8 cellular contexts compared by ENCODE assay signal in the genomic region with DNA sequence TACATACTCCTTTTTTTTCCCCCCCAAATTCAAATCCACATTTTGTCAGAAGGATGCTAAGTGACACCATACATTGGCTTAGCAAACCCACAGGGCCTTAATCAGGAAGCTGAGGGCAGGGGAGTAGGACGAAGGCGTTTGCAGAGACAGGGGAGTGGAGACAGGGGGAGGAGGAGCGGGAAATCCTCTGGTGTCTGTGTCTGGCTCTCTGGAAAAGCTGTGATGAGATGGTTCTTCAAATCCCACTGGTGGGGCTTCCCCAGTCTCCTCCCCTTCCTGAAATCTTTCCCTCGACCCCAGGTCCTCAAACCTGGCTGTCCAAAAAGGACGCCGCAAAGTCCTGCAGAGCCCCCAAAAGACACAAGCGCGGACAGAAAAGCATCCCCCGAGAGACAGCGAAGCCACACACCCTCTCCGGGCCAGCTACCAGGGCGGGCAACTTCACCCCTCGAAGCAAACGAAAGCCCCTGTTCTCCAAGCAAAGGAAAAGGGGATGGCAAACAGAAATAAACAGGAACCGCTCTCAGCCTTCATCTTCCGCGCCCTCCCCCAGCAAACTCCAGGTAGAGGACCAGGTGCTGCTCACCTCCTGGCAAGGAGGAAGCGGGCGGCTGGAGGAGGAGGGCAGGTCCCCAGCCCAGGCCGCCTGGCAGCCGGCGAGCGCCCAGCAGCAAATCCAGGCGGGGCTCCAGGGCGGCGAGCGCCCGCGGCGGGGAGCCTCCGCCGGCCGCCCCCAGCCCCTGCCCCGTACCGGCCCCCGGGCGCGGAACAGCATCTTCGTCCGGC. TPM values are rescaled to one million over a fixed set of nuclear protein-coding genes. Genes with fewer than 3 reads are reported as not detected.
DNase-seq lines count a peak whose midpoint lies in the region; ATAC-seq and TF ChIP-seq lines count a peak whose summit lies in the region.

No MANE protein-coding gene starts in this region.

- H3K4me1 ChIP-seq in NT2/D1 (ENCODE audit: insufficient read depth, insufficient read length) (no peaks in the 10 kb centered on the region), iPS-20b (ENCODE audit: insufficient read depth, low read length) (peaks cover 2% of the 10 kb centered on the region; the same call in 1 of the 2 replicates), skeletal muscle satellite cell (ENCODE audit: control insufficient read depth, insufficient read depth, low read length) (peaks cover 8% of the 10 kb centered on the region)

- peak overlapping the region; percentile 93 for H3K4me2 ChIP-seq in skeletal muscle satellite cell (ENCODE audit: low read length)

- peak; percentile 30 for ATAC-seq in GM18520 (IDR thresholded peaks at IDR 0.05; ENCODE audit: unreplicated experiment)
- peak; percentile 55 for ATAC-seq in HG03045 (IDR thresholded peaks at IDR 0.05; ENCODE audit: unreplicated experiment)

- H3K27me3 ChIP-seq in NT2/D1 (ENCODE audit: insufficient read depth, insufficient read length) (peaks cover 19% of the 10 kb centered on the region), iPS-20b (ENCODE audit: insufficient read depth, low read length) (peaks cover 22% of the 10 kb centered on the region), skeletal muscle satellite cell (ENCODE audit: control insufficient read depth, insufficient read depth, low read length) (peaks cover 9% of the 10 kb centered on the region)

- in situ Hi-C loops in astrocyte of the cerebellum (cut with HindIII; ENCODE audit: low sequenced_read_pairs): no loop called here

- H3K9me3 ChIP-seq in NT2/D1 (ENCODE audit: insufficient read depth, low read length): no peaks in the 10 kb centered on the region
- H3K9me3 ChIP-seq in iPS-20b (ENCODE audit: insufficient read depth, low read depth, low read length): no peaks in the 10 kb centered on the region
- H3K9me3 ChIP-seq in skeletal muscle satellite cell (replicated peaks; ENCODE audit: low read length): no peaks in the 10 kb centered on the region

- TF ChIP-seq CTCF in AG10803 (conservative IDR thresholded peaks at IDR 0.05; ENCODE audit: low read length) (no peak), astrocyte of the cerebellum (IDR thresholded peaks at IDR 0.05; ENCODE audit: low read depth, low read length, missing control alignments) (no peak)

- H3K9ac ChIP-seq in NT2/D1 (ENCODE audit: insufficient read length, low read depth) (peak overlapping the region; percentile 71), iPS-20b (ENCODE audit: low read depth, low read length) (peak overlapping the region; percentile 56; the same call in 1 of the 2 replicates), skeletal muscle satellite cell (ENCODE audit: low read depth, low read length) (peak overlapping the region; percentile 18)

- H3K36me3 ChIP-seq in NT2/D1 (ENCODE audit: insufficient read depth, insufficient read length, low read length) (no peaks in the 10 kb centered on the region), iPS-20b (ENCODE audit: insufficient read depth, low read depth, low read length) (no peaks in the 10 kb centered on the region), skeletal muscle satellite cell (ENCODE audit: insufficient read depth, low read length) (no peaks in the 10 kb centered on the region)

- H3K27ac ChIP-seq in iPS-20b (ENCODE audit: low read length): no peak overlapping the region

- H3K4me3 ChIP-seq in AG10803 (ENCODE audit: low read length) (peak overlapping the region; percentile 63), NT2/D1 (ENCODE audit: insufficient read length, low read depth) (peak overlapping the region; percentile 51), astrocyte of the cerebellum (ENCODE audit: low read depth, low read length) (peak overlapping the region; percentile 51), iPS-20b (ENCODE audit: low read length) (peak overlapping the region; percentile 83), skeletal muscle satellite cell (ENCODE audit: low read length) (peak overlapping the region; percentile 69)

- DNase-seq in AG10803 (ENCODE audit: low read depth): no peak
- DNase-seq in NT2/D1 (ENCODE audit: low read depth, low spot score): no peak
- no peak for DNase-seq in astrocyte of the cerebellum (ENCODE audit: low read depth)
- no peak for DNase-seq in A172 (ENCODE audit: low spot score)

RNA-seq across cellular contexts. Expression of gene ELAPOR2, which starts 0.5 kb away (rescaled TPM):
- 0.25 and 1.3 TPM in 2 replicates for total RNA-seq in skeletal muscle satellite cell (2012; rRNA removed)
- total RNA-seq in A172 (2014; rRNA removed; shearing (Covaris generic)): 1.2 and 3.3 TPM in 2 replicates

Comparison
In these comparisons a context has a peak if more than half of its experiments do, and no peak if none do; other contexts are left out.
1. H3K9ac ChIP-seq: peak in every context shown above with its lines; median percentile 71 in NT2/D1; 56 in iPS-20b; 18 in skeletal muscle satellite cell.